8 cellular contexts compared by ENCODE assay signal in genomic region chr3:152961323-152961722, GRCh38.
DNase-seq lines count a peak whose midpoint lies in the region; ATAC-seq and TF ChIP-seq lines count a peak whose summit lies in the region.

No MANE protein-coding gene starts in this region.

- H3K27ac ChIP-seq in mesenchymal stem cell (ENCODE audit: low read length, poor library complexity, severe bottlenecking), result no peak overlapping the region

- intact Hi-C loops in activated T-helper 1 cell treated with anti-CD3 and anti-CD28 coated beads, Interleukin-12 subunit alpha, Interleukin-12 subunit beta, Interleukin-2, Interleukin-4 antibody, amounts not matched to agents 30 ng/mL and 10 ng/mL and 1 ng/mL, durations not matched to agents 14 hours and 24 hours and 36 hours (cut with micrococcal nuclease), result no loop called here

- H3K14ac ChIP-seq in mesenchymal stem cell (ENCODE audit: low read length in 2 of 2), result no peak overlapping the region

- peak; percentile 23 for DNase-seq in GM10248 (ENCODE audit: extremely low spot score)
- no peak for DNase-seq in astrocyte of the cerebellum (ENCODE audit: low read depth)
- DNase-seq in mesenchymal stem cell, result peak; percentile 39
- no peak for DNase-seq in NCI-H446 treated with DMSO at 0.1 percent for 48 hours (lab: John Stamatoyannopoulos, UW)
- no peak for DNase-seq in NCI-H1436 (lab: John Stamatoyannopoulos, UW)
- no peak for DNase-seq in SKM-1 treated with dmso at 0.1 percent for 144 hours (lab: John Stamatoyannopoulos, UW; ENCODE audit: unreplicated experiment)
- no peak for DNase-seq in activated T-helper 1 cell treated with anti-CD3 and anti-CD28 coated beads, Interleukin-12 subunit alpha, Interleukin-12 subunit beta, Interleukin-2, Interleukin-4 antibody, amounts not matched to agents 30 ng/mL and 10 ng/mL and 1 ng/mL, durations not matched to agents 14 hours and 24 hours and 36 hours (ENCODE audit: low spot score)

- POLR2A ChIA-PET in GM10248 (lab: Yijun Ruan, JAX), result no interaction called here

- peak; percentile 74 for ATAC-seq in HG02884 (IDR thresholded peaks at IDR 0.05; ENCODE audit: unreplicated experiment)

- no peak overlapping the region for H3K4me3 ChIP-seq in astrocyte of the cerebellum (ENCODE audit: low read depth, low read length)
- no peak overlapping the region for H3K4me3 ChIP-seq in mesenchymal stem cell (ENCODE audit: insufficient read depth in 1 of 2, low read depth in 1 of 2, low read length in 2 of 2)

- no peak overlapping the region for H2BK120ac ChIP-seq in mesenchymal stem cell (ENCODE audit: low read depth, low read length)

- H3K27me3 ChIP-seq in mesenchymal stem cell (ENCODE audit: control insufficient read depth in 1 of 2, insufficient read depth in 1 of 2, low read length in 2 of 2), result no peaks in the 10 kb centered on the region

- H3K18ac ChIP-seq in mesenchymal stem cell (ENCODE audit: low read depth in 1 of 2, low read length in 2 of 2), result no peak overlapping the region

- H3K36me3 Mint-ChIP-seq in activated T-helper 1 cell treated with anti-CD3 and anti-CD28 coated beads, Interleukin-12 subunit alpha, Interleukin-12 subunit beta, Interleukin-2, Interleukin-4 antibody, amounts not matched to agents 30 ng/mL and 10 ng/mL and 1 ng/mL, durations not matched to agents 14 hours and 24 hours and 36 hours (ENCODE audit: low read depth), result no peaks in the 10 kb centered on the region

- in situ Hi-C loops in astrocyte of the cerebellum (cut with HindIII; ENCODE audit: low sequenced_read_pairs), result no loop called here

- no peak overlapping the region for H2AK5ac ChIP-seq in mesenchymal stem cell (ENCODE audit: low read length, severe bottlenecking)

- H3K4me1 Mint-ChIP-seq in activated T-helper 1 cell treated with anti-CD3 and anti-CD28 coated beads, Interleukin-12 subunit alpha, Interleukin-12 subunit beta, Interleukin-2, Interleukin-4 antibody, amounts not matched to agents 30 ng/mL and 10 ng/mL and 1 ng/mL, durations not matched to agents 14 hours and 24 hours and 36 hours (ENCODE audit: low read depth), result no peaks in the 10 kb centered on the region

- TF ChIP-seq CTCF in GM10248 (IDR thresholded peaks at IDR 0.05; ENCODE audit: control extremely low read depth, extremely low read depth, low read depth, missing control alignments) (peak; percentile 31), astrocyte of the cerebellum (IDR thresholded peaks at IDR 0.05; ENCODE audit: low read depth, low read length, missing control alignments) (peak; percentile 46)

- no peak overlapping the region for H3K4me3 Mint-ChIP-seq in activated T-helper 1 cell treated with anti-CD3 and anti-CD28 coated beads, Interleukin-12 subunit alpha, Interleukin-12 subunit beta, Interleukin-2, Interleukin-4 antibody, amounts not matched to agents 30 ng/mL and 10 ng/mL and 1 ng/mL, durations not matched to agents 14 hours and 24 hours and 36 hours

- H3K9ac ChIP-seq in mesenchymal stem cell (ENCODE audit: low read length), result no peak overlapping the region

- no peaks in the 10 kb centered on the region for H3K79me1 ChIP-seq in mesenchymal stem cell (replicated peaks; ENCODE audit: low read length, poor library complexity, severe bottlenecking)

- H4K91ac ChIP-seq in mesenchymal stem cell (ENCODE audit: low read length), result no peak overlapping the region

- H3K4me1 ChIP-seq in mesenchymal stem cell (ENCODE audit: control insufficient read depth, insufficient read depth, low read depth, low read length), result no peaks in the 10 kb centered on the region

- H3K27ac Mint-ChIP-seq in activated T-helper 1 cell treated with anti-CD3 and anti-CD28 coated beads, Interleukin-12 subunit alpha, Interleukin-12 subunit beta, Interleukin-2, Interleukin-4 antibody, amounts not matched to agents 30 ng/mL and 10 ng/mL and 1 ng/mL, durations not matched to agents 14 hours and 24 hours and 36 hours, result no peak overlapping the region

- 42% methylated on average over 2 of the region's 2 CpGs for WGBS in mesenchymal stem cell

- H3K36me3 ChIP-seq in mesenchymal stem cell (ENCODE audit: control insufficient read depth in 1 of 2, insufficient read depth in 2 of 2, low read depth in 1 of 2, low read length in 2 of 2), result no peaks in the 10 kb centered on the region

- no peak overlapping the region for H2BK12ac ChIP-seq in mesenchymal stem cell (ENCODE audit: low read length in 2 of 2)

- no peak overlapping the region for H3K4ac ChIP-seq in mesenchymal stem cell (ENCODE audit: low read depth in 1 of 2, low read length in 2 of 2)

- no peak overlapping the region for H3K4me2 ChIP-seq in mesenchymal stem cell (ENCODE audit: low read length, poor library complexity, severe bottlenecking)

- no peaks in the 10 kb centered on the region for H3K9me3 ChIP-seq in mesenchymal stem cell (ENCODE audit: control insufficient read depth, low read length)

- no peak overlapping the region for H4K8ac ChIP-seq in mesenchymal stem cell (ENCODE audit: low read length)

- H3K9me3 Mint-ChIP-seq in activated T-helper 1 cell treated with anti-CD3 and anti-CD28 coated beads, Interleukin-12 subunit alpha, Interleukin-12 subunit beta, Interleukin-2, Interleukin-4 antibody, amounts not matched to agents 30 ng/mL and 10 ng/mL and 1 ng/mL, durations not matched to agents 14 hours and 24 hours and 36 hours, result no peaks in the 10 kb centered on the region

- H2AFZ ChIP-seq in mesenchymal stem cell (ENCODE audit: low read depth, low read length), result no peak overlapping the region

- no peak overlapping the region for H2BK5ac ChIP-seq in mesenchymal stem cell (ENCODE audit: low read depth, low read length, poor library complexity, severe bottlenecking)

- H3K23ac ChIP-seq in mesenchymal stem cell (ENCODE audit: low read length in 2 of 2), result no peak overlapping the region

- CTCF ChIA-PET in GM10248 (lab: Yijun Ruan, JAX), result interaction anchor here (1.3 to 1.8 kb wide), 3 partner anchors 9 to 11 kb away, joined by 4 to 6 read pairs (median 4); no protein-coding TSS in a partner anchor

- no peak overlapping the region for H2BK15ac ChIP-seq in mesenchymal stem cell (ENCODE audit: low read depth, poor library complexity, severe bottlenecking)

- no peaks in the 10 kb centered on the region for H3K27me3 Mint-ChIP-seq in activated T-helper 1 cell treated with anti-CD3 and anti-CD28 coated beads, Interleukin-12 subunit alpha, Interleukin-12 subunit beta, Interleukin-2, Interleukin-4 antibody, amounts not matched to agents 30 ng/mL and 10 ng/mL and 1 ng/mL, durations not matched to agents 14 hours and 24 hours and 36 hours (ENCODE audit: insufficient read depth)

Comparison
In these comparisons a context has a peak if more than half of its experiments do, and no peak if none do; other contexts are left out.
1. DNase-seq: peak in GM10248 (single experiment) and mesenchymal stem cell (single experiment); none in astrocyte of the cerebellum (single experiment), NCI-H446 treated with DMSO at 0.1 percent for 48 hours (single experiment), NCI-H1436 (single experiment), SKM-1 treated with dmso at 0.1 percent for 144 hours (single experiment) and activated T-helper 1 cell treated with anti-CD3 and anti-CD28 coated beads, Interleukin-12 subunit alpha, Interleukin-12 subunit beta, Interleukin-2, Interleukin-4 antibody, amounts not matched to agents 30 ng/mL and 10 ng/mL and 1 ng/mL, durations not matched to agents 14 hours and 24 hours and 36 hours (single experiment).